In genomic region chr11:102831128-102831708, GRCh38 we compare ENCODE assay signal across 9 cellular contexts. TPM values are rescaled to one million over a fixed set of nuclear protein-coding genes. Genes with fewer than 3 reads are reported as not detected.
DNase-seq lines count a peak whose midpoint lies in the region; ATAC-seq and TF ChIP-seq lines count a peak whose summit lies in the region.
"Had no signal": no experiment of that assay in that cellular context is flagged by ENCODE, and none has a peak within 500 bp of the region (broad histone marks: within the 10 kb centered on the region; RNA-seq: fewer than 3 reads in every experiment).

No MANE protein-coding gene starts in this region.

- H3K27ac Mint-ChIP-seq in CD14-positive monocyte (no peak overlapping the region), Caco-2 (ENCODE audit: unreplicated experiment) (no peak overlapping the region)

- 14% methylated on average over 19 of the region's 19 CpGs for WGBS in liver

- H3K4me1 Mint-ChIP-seq in CD14-positive monocyte (no peaks in the 10 kb centered on the region), Caco-2 (ENCODE audit: low read depth, unreplicated experiment) (no peaks in the 10 kb centered on the region)

- peak overlapping the region in 2 of 3 donors; percentile 5 to 39 for H3K4me3 ChIP-seq in liver (ENCODE audit: low read depth in 1 of 3, low read length in 3 of 3)
- no peak overlapping the region for H3K4me3 ChIP-seq in Caco-2 (ENCODE audit: low read depth, low read length)

- H3K9me3 ChIP-seq in liver (ENCODE audit: control insufficient read depth in 4 of 4, low read length in 3 of 4) (no peaks in the 10 kb centered on the region), Caco-2 (no peaks in the 10 kb centered on the region)

- no peaks in the 10 kb centered on the region for H3K36me3 Mint-ChIP-seq in CD14-positive monocyte
- H3K36me3 Mint-ChIP-seq in Caco-2 (ENCODE audit: insufficient read depth, unreplicated experiment): no peaks in the 10 kb centered on the region

- H3K27me3 ChIP-seq in liver (ENCODE audit: control insufficient read depth in 4 of 4, insufficient read depth in 4 of 4, low read length in 3 of 4) (peaks cover 0 to 6% (median 0%) of the 10 kb centered on the region in 4 donors), Caco-2 (replicated peaks; ENCODE audit: control insufficient read depth, insufficient read depth, low read length) (no peaks in the 10 kb centered on the region)

- H3K4me3 Mint-ChIP-seq in CD14-positive monocyte (peak overlapping the region in 1 of 2 donors; percentile 81), Caco-2 (ENCODE audit: unreplicated experiment) (no peak overlapping the region)

- peaks cover 27 to 37% (median 29%) of the 10 kb centered on the region in 3 donors for H3K27me3 Mint-ChIP-seq in CD14-positive monocyte (ENCODE audit: low read depth in 3 of 3)
- no peaks in the 10 kb centered on the region for H3K27me3 Mint-ChIP-seq in Caco-2 (ENCODE audit: insufficient read depth, unreplicated experiment)

- no peak for ATAC-seq in HG02840 (IDR thresholded peaks at IDR 0.05; ENCODE audit: low FRiP score, unreplicated experiment)

- peak; percentile 4 for DNase-seq in stimulated activated CD4-positive, alpha-beta T cell treated with anti-CD3 and anti-CD28 coated beads, Interleukin-4, amount 100 ng/mL, for 1 hour
- no peak for DNase-seq in stimulated activated CD4-positive, alpha-beta T cell treated with anti-CD3 and anti-CD28 coated beads, Interleukin-4, amount 100 ng/mL, for 24 hours
- DNase-seq in brain pericyte (ENCODE audit: low read depth, low spot score) (peak; percentile 18), HT-29 (ENCODE audit: low spot score) (no peak), CD14-positive monocyte (ENCODE audit: low spot score) (no peak), Caco-2 (no peak)
- DNase-seq: NCI-H2029 had no signal

- CTCF ChIA-PET in Caco-2 (lab: Charles Lee): no interaction called here

- BruUV-seq in Caco-2 (replicated peaks; lab: Mats Ljungman, UMichigan): no TSS peak

- H3K36me3 ChIP-seq in liver (ENCODE audit: control insufficient read depth in 4 of 4, insufficient read depth in 3 of 4, low read depth in 1 of 4, low read length in 3 of 4) (no peaks in the 10 kb centered on the region), Caco-2 (ENCODE audit: control insufficient read depth, insufficient read depth, low read length) (no peaks in the 10 kb centered on the region)

- POLR2A ChIA-PET in Caco-2 (lab: Charles Lee): no interaction called here

- no peaks in the 10 kb centered on the region for H3K4me1 ChIP-seq in liver (ENCODE audit: control insufficient read depth in 4 of 4, insufficient read depth in 4 of 4, low read length in 3 of 4)
- H3K4me1 ChIP-seq in Caco-2: no peaks in the 10 kb centered on the region

- H3K9ac ChIP-seq in liver (ENCODE audit: low read depth in 1 of 2, low read length in 2 of 2): no peak overlapping the region

- TF ChIP-seq CTCF in liver (IDR thresholded peaks at IDR 0.05; ENCODE audit: low read depth, low read length, missing input control) (peak; percentile 39), CD14-positive monocyte (IDR thresholded peaks at IDR 0.05) (no peak), Caco-2 (IDR thresholded peaks at IDR 0.05; ENCODE audit: insufficient read depth in 1 of 2, low read depth in 1 of 2, low read length in 1 of 2, severe bottlenecking in 1 of 2, unreplicated experiment in 1 of 2) (no peak)

- intact Hi-C loops in CD14-positive monocyte (cut with micrococcal nuclease): no loop called here
- intact Hi-C loops in Caco-2 (cut with micrococcal nuclease; ENCODE audit: unreplicated experiment): no loop called here

- peak; percentile 70 to 78 for TF ChIP-seq RAD21 in liver (IDR thresholded peaks at IDR 0.05)

- peak overlapping the region; percentile 12 to 69 for H3K27ac ChIP-seq in liver (ENCODE audit: low read depth in 1 of 2, low read length in 2 of 2)

- H3K9me3 Mint-ChIP-seq in CD14-positive monocyte: peaks cover 0 to 5% (median 0%) of the 10 kb centered on the region in 7 donors
- H3K9me3 Mint-ChIP-seq in Caco-2 (ENCODE audit: unreplicated experiment): peaks cover 11% of the 10 kb centered on the region

TF ChIP-seq in liver, 16 proteins besides CTCF, POLR2A, EP300 and RAD21:
- no peak for TF ChIP-seq TAF1 (conservative IDR thresholded peaks at IDR 0.05)
- no peak for TF ChIP-seq GABPA (IDR thresholded peaks at IDR 0.05 in 1 of 2, conservative IDR thresholded peaks at IDR 0.05 in 1 of 2)
- TF ChIP-seq JUND (IDR thresholded peaks at IDR 0.05): no peak
- TF ChIP-seq, protein P1, sequence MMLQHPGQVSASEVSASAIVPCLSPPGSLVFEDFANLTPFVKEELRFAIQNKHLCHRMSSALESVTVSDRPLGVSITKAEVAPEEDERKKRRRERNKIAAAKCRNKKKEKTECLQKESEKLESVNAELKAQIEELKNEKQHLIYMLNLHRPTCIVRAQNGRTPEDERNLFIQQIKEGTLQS (IDR thresholded peaks at IDR 0.05): no peak

RNA-seq across cellular contexts. Expression of gene MMP3, which starts 12.2 kb away (rescaled TPM):
- total RNA-seq in liver: not detected
- not detected for polyA plus RNA-seq in liver
- not detected in 2 replicates for total RNA-seq in HT-29 (2014; rRNA removed; shearing (Covaris generic))
- not detected for polyA plus RNA-seq in CD14-positive monocyte
- total RNA-seq in Caco-2 (2022): 0.42 TPM in 1 of 2 replicates, not detected in the other

RNA-seq across cellular contexts. Expression of gene MMP1, which starts 33.3 kb away (rescaled TPM):
- total RNA-seq in liver (under 1 TPM in 1 of 2 donors, not detected in 1; 0.09 TPM), Caco-2 (2022) (15.7 and 37.6 TPM in 2 replicates)
- polyA plus RNA-seq in liver (under 1 TPM in 1 of 2 donors, not detected in 1; 0.06 TPM), CD14-positive monocyte (not detected)
- not detected in 2 replicates for total RNA-seq in HT-29 (2014; rRNA removed; shearing (Covaris generic))

RNA-seq across cellular contexts. Expression of gene MMP12, which starts 43.6 kb away (rescaled TPM):
- total RNA-seq in liver: not detected
- polyA plus RNA-seq in liver: not detected
- total RNA-seq in HT-29 (2014; rRNA removed; shearing (Covaris generic)): not detected in 2 replicates
- not detected for polyA plus RNA-seq in CD14-positive monocyte
- total RNA-seq in Caco-2 (2022): not detected in 2 replicates

RNA-seq across cellular contexts. Expression of gene MMP10, which starts 50.8 kb away (rescaled TPM):
- total RNA-seq in liver: not detected
- not detected for polyA plus RNA-seq in liver
- total RNA-seq in HT-29 (2014; rRNA removed; shearing (Covaris generic)): not detected in 2 replicates
- polyA plus RNA-seq in CD14-positive monocyte: not detected
- 0.16 and 1.1 TPM in 2 replicates for total RNA-seq in Caco-2 (2022)

Comparison
In these comparisons a context has a peak if more than half of its experiments do, and no peak if none do; other contexts are left out.
1. DNase-seq: peak in stimulated activated CD4-positive, alpha-beta T cell treated with anti-CD3 and anti-CD28 coated beads, Interleukin-4, amount 100 ng/mL, for 1 hour (single experiment) and brain pericyte (single experiment); none in stimulated activated CD4-positive, alpha-beta T cell treated with anti-CD3 and anti-CD28 coated beads, Interleukin-4, amount 100 ng/mL, for 24 hours (single experiment), HT-29 (single experiment), CD14-positive monocyte (single experiment) and Caco-2 (0 of 2).
2. RNA of gene MMP1, which starts 33.3 kb away (total RNA-seq): 15.7 to 37.6 TPM in Caco-2; 0.09 TPM in liver and not detected in HT-29; every median in the first group is over 10 times any median in the second.